ENCODE assay signal across 37 cellular contexts in genomic region chr11:69150175-69150574, GRCh38. TPM values are rescaled to one million over a fixed set of nuclear protein-coding genes. Genes with fewer than 3 reads are reported as not detected.
"Had no signal": no experiment of that assay in that cellular context is flagged by ENCODE, and none has a peak within 500 bp of the region (broad histone marks: within the 10 kb centered on the region; RNA-seq: fewer than 3 reads in every experiment).

No MANE protein-coding gene starts in this region.

- H3K27ac ChIP-seq: KMS-11 had no signal

- H3K27me3 ChIP-seq: MG63 had no signal

- H3K4me2 ChIP-seq: KMS-11 had no signal

- H3K4me3 ChIP-seq: MG63 had no signal

- H3K36me3 ChIP-seq: MG63 had no signal

- H3K9ac ChIP-seq: KMS-11 had no signal

- DNase-seq: Karpas-422, Kasumi-1, MM.1S, MV-4-11, NCI-H1048, NCI-H1092, NCI-H1092 treated with DMSO at 0.1 percent for 48 hours, NCI-H1105, NCI-H1105 treated with DMSO at 0.1 percent for 48 hours, NCI-H1417, NCI-H1417 treated with DMSO at 0.1 percent for 48 hours, NCI-H1436, NCI-H1436 treated with DMSO at 0.1 percent for 48 hours, NCI-H146, NCI-H1694, NCI-H1694 treated with DMSO at 0.1 percent for 48 hours, NCI-H187, NCI-H187 treated with DMSO at 0.1 percent for 48 hours, NCI-H1930, NCI-H2029, NCI-H2029 treated with DMSO at 0.1 percent for 48 hours, NCI-H2081, NCI-H2081 treated with DMSO at 0.1 percent for 48 hours, NCI-H2107, NCI-H2171, NCI-H2171 treated with DMSO at 0.1 percent for 48 hours, NCI-H2227 treated with DMSO at 0.1 percent for 48 hours, NCI-H226, NCI-H345, NCI-H446, NCI-H446 treated with DMSO at 0.1 percent for 48 hours, NCI-H510A had no signal

RNA-seq across cellular contexts. Expression of gene SMIM38, which starts 5.6 kb away (rescaled TPM):
- total RNA-seq: LHCN-M2, M059J, MCF 10A had no signal
